ENCODE assay signal across 19 cellular contexts in the genomic region with DNA sequence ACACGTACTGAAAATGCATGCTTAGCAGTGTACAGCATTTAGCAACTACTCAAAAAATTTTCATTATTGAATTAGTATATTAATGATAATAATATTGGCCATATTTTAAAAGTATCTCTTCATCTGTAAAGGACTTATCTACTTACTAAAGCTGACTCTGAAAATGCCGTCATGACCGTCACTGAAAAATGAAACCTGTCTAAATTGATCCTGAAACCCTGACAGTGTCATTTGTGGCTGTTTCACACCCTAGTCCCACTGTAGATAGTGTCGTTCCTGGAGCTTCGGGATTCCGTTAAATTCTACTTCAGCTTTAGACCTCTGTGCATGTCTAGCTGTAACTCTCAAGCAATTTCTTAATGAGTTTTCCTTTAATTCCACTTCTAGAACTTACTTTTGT.
DNase-seq lines count a peak whose midpoint lies in the region; ATAC-seq, FAIRE-seq and TF ChIP-seq lines count a peak whose summit lies in the region.
"Had no signal": no experiment of that assay in that cellular context is flagged by ENCODE, and none has a peak within 500 bp of the region (broad histone marks: within the 10 kb centered on the region; RNA-seq: fewer than 3 reads in every experiment).

No MANE protein-coding gene starts in this region.

- in situ Hi-C loops in GM13976 (cut with MboI; ENCODE audit: low sequenced_read_pairs, unreplicated experiment): no loop called here

- ATAC-seq in HG02623 (IDR thresholded peaks at IDR 0.05; ENCODE audit: unreplicated experiment) (peak; percentile 66), HG03469 (IDR thresholded peaks at IDR 0.05; ENCODE audit: unreplicated experiment) (peak; percentile 41)

- TF ChIP-seq CTCF in GM13976 (IDR thresholded peaks at IDR 0.05; ENCODE audit: borderline replicate concordance, control extremely low read depth, extremely low read depth, insufficient read depth, missing control alignments): no peak

- peak; percentile 97 for FAIRE-seq in GM19239 (lab: Jason Lieb, UNC)
- FAIRE-seq: islet of Langerhans had no signal

- DNase-seq in GM13976 (ENCODE audit: low spot score) (peak; percentile 52), GM19239 (ENCODE audit: insufficient read length, low spot score) (no peak), NCI-H2081 (lab: John Stamatoyannopoulos, UW) (no peak), epidermal melanocyte (ENCODE audit: insufficient read length, low spot score) (no peak), NCI-H526 (lab: John Stamatoyannopoulos, UW) (no peak), foreskin melanocyte (no peak)
- DNase-seq: activated CD4-positive, CD25-positive, alpha-beta regulatory T cell treated with anti-CD3 and anti-CD28 coated beads, Interleukin-2, amount 50 U/mL, for 72 hours; CD4-positive, alpha-beta memory T cell; DND-41; head of caudate nucleus; mammary epithelial cell; NCI-H1092 treated with DMSO at 0.1 percent for 48 hours; NCI-H2227 treated with DMSO at 0.1 percent for 48 hours; SHP77; stomach; uterus had no signal
